In the genomic region with DNA sequence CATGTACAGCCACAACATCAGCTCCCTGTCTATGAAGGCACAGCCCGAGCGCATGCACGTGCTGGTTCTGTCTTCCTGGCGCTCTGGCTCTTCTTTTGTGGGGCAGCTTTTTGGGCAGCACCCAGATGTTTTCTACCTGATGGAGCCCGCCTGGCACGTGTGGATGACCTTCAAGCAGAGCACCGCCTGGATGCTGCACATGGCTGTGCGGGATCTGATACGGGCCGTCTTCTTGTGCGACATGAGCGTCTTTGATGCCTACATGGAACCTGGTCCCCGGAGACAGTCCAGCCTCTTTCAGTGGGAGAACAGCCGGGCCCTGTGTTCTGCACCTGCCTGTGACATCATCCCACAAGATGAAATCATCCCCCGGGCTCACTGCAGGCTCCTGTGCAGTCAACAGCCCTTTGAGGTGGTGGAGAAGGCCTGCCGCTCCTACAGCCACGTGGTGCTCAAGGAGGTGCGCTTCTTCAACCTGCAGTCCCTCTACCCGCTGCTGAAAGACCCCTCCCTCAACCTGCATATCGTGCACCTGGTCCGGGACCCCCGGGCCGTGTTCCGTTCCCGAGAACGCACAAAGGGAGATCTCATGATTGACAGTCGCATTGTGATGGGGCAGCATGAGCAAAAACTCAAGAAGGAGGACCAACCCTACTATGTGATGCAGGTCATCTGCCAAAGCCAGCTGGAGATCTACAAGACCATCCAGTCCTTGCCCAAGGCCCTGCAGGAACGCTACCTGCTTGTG, we compare ENCODE assay signal across 18 cellular contexts. TPM values are rescaled to one million over a fixed set of nuclear protein-coding genes. Genes with fewer than 3 reads are reported as not detected.
"Had no signal": no experiment of that assay in that cellular context is flagged by ENCODE, and none has a peak within 500 bp of the region (broad histone marks: within the 10 kb centered on the region; RNA-seq: fewer than 3 reads in every experiment).

No MANE protein-coding gene starts in this region.

- DNase-seq: amniotic stem cell; aorta; central memory CD4-positive, alpha-beta T cell; KG1; MG63; NCI-H2081 treated with DMSO at 0.1 percent for 48 hours; NCI-H774; T1000 had no signal

- H3K27ac ChIP-seq: brain microvascular endothelial cell, Peyer's patch had no signal

- H3K27me3 ChIP-seq: brain microvascular endothelial cell, Peyer's patch had no signal

- H3K4me1 ChIP-seq: Peyer's patch had no signal

RNA-seq across cellular contexts. Expression of a gene that starts 10.7 kb away (rescaled TPM):
- total RNA-seq: activated CD4-positive, alpha-beta T cell treated with anti-CD3 and anti-CD28 coated beads, Interleukin-2, amount 10 ng/mL, durations not matched to agents 24 days and 14 days; activated CD8-positive, alpha-beta memory T cell treated with anti-CD3 and anti-CD28 coated beads for 36 hours; activated T-cell treated with anti-CD3 and anti-CD28 coated beads, Interleukin-2, amount 50 U/mL, for 72 hours; activated T-helper 17 cell treated with anti-CD3 and anti-CD28 coated beads, Interleukin-2, amount 50 U/mL, for 72 hours; aorta; cerebellum; PC-3; Peyer's patch had no signal

RNA-seq across cellular contexts. Expression of a gene that starts 40.0 kb away (rescaled TPM):
- total RNA-seq: activated CD4-positive, alpha-beta T cell treated with anti-CD3 and anti-CD28 coated beads, Interleukin-2, amount 10 ng/mL, durations not matched to agents 24 days and 14 days; activated CD8-positive, alpha-beta memory T cell treated with anti-CD3 and anti-CD28 coated beads for 36 hours; activated CD8-positive, alpha-beta T cell treated with anti-CD3 and anti-CD28 coated beads for 36 hours; activated naive CD8-positive, alpha-beta T cell treated with anti-CD3 and anti-CD28 coated beads for 36 hours; activated T-cell treated with anti-CD3 and anti-CD28 coated beads, Interleukin-2, amount 50 U/mL, for 72 hours; activated T-helper 17 cell treated with anti-CD3 and anti-CD28 coated beads, Interleukin-2, amount 50 U/mL, for 72 hours; aorta; cerebellum; PC-3 had no signal
- polyA plus RNA-seq: aorta had no signal
